10 cellular contexts compared by ENCODE assay signal in genomic region chr20:57476073-57476526, GRCh38. TPM values are rescaled to one million over a fixed set of nuclear protein-coding genes. Genes with fewer than 3 reads are reported as not detected.
DNase-seq lines count a peak whose midpoint lies in the region; ATAC-seq, FAIRE-seq and TF ChIP-seq lines count a peak whose summit lies in the region.
"Had no signal": no experiment of that assay in that cellular context is flagged by ENCODE, and none has a peak within 500 bp of the region (broad histone marks: within the 10 kb centered on the region; RNA-seq: fewer than 3 reads in every experiment).

No MANE protein-coding gene starts in this region.

- H3K27ac ChIP-seq in mammary epithelial cell (ENCODE audit: insufficient read depth, low read depth, low read length) = no peak overlapping the region
- H3K27ac ChIP-seq: ascending aorta, WERI-Rb-1 had no signal

- ATAC-seq in GM21723 (IDR thresholded peaks at IDR 0.05; ENCODE audit: unreplicated experiment) (peak; percentile 36), memory B cell (ENCODE audit: low read depth) (peak; percentile 62), GM21528 (IDR thresholded peaks at IDR 0.05; ENCODE audit: low FRiP score, unreplicated experiment) (no peak)

- no peaks in the 10 kb centered on the region for H3K79me2 ChIP-seq in mammary epithelial cell (ENCODE audit: insufficient read depth, low read length)

- dilution Hi-C loops in mammary epithelial cell (cut with HindIII; ENCODE audit: low sequenced_read_pairs) = no loop called here

- intact Hi-C loops in mammary epithelial cell (cut with micrococcal nuclease) = no loop called here

- H3K36me3 ChIP-seq in mammary epithelial cell (ENCODE audit: insufficient read depth, low read length) = no peaks in the 10 kb centered on the region
- H3K36me3 ChIP-seq: ascending aorta, WERI-Rb-1 had no signal

- FAIRE-seq in GM18507 (lab: Jason Lieb, UNC) = peak; percentile 78

- H4K20me1 ChIP-seq in mammary epithelial cell (ENCODE audit: insufficient read depth, low read length) = no peaks in the 10 kb centered on the region

- no peak overlapping the region for H3K4me2 ChIP-seq in mammary epithelial cell (ENCODE audit: insufficient read depth, low read depth, low read length)

- no peak for DNase-seq in GM18507 (ENCODE audit: extremely low spot score, insufficient read length, low read depth)
- DNase-seq in NAMALWA (ENCODE audit: low spot score) = peak; percentile 75
- DNase-seq in memory B cell (ENCODE audit: low spot score in 2 of 2) = peak in 1 of 2 donors; percentile 34
- DNase-seq in mammary epithelial cell = no peak
- no peak for DNase-seq in activated CD8-positive, alpha-beta memory T cell treated with anti-CD3 and anti-CD28 coated beads for 24 hours
- no peak for DNase-seq in globus pallidus (ENCODE audit: low spot score)
- DNase-seq: WERI-Rb-1 had no signal

- CTCF ChIA-PET in mammary epithelial cell (lab: Charles Lee; ENCODE audit: low non-redundant PET) = no interaction called here

- no peaks in the 10 kb centered on the region for H3K9me3 ChIP-seq in mammary epithelial cell (replicated peaks; ENCODE audit: insufficient read depth, low read length)
- H3K9me3 ChIP-seq: ascending aorta had no signal

- no peaks in the 10 kb centered on the region for H3K27me3 Mint-ChIP-seq in memory B cell

- no peaks in the 10 kb centered on the region for H3K36me3 Mint-ChIP-seq in memory B cell

- H3K9me3 Mint-ChIP-seq in memory B cell = no peaks in the 10 kb centered on the region

- peak overlapping the region; percentile 68 for H3K4me3 Mint-ChIP-seq in memory B cell

- H3K4me3 ChIP-seq in mammary epithelial cell (replicated peaks in 1 of 3; ENCODE audit: insufficient read depth in 1 of 3, low read depth in 2 of 3, low read length in 3 of 3) = no peak overlapping the region
- H3K4me3 ChIP-seq: ascending aorta had no signal

- no peak overlapping the region for H3K9ac ChIP-seq in mammary epithelial cell (ENCODE audit: insufficient read depth, low read length)

- in situ Hi-C loops in mammary epithelial cell (cut with MboI; ENCODE audit: low sequenced_read_pairs in 2 of 2) = loop anchor here in 1 of 2 donors (25.0 kb wide), 1 partner anchor 389 kb away; no protein-coding TSS in a partner anchor

- H3K27ac Mint-ChIP-seq in memory B cell = peak overlapping the region; percentile 67

- H3K27me3 ChIP-seq in mammary epithelial cell (ENCODE audit: insufficient read depth, low read length) = no peaks in the 10 kb centered on the region
- H3K27me3 ChIP-seq: ascending aorta had no signal

- no peaks in the 10 kb centered on the region for H3K4me1 ChIP-seq in mammary epithelial cell (ENCODE audit: insufficient read depth, low read length)

- BruUV-seq in mammary epithelial cell (replicated peaks; lab: Mats Ljungman, UMichigan) = no TSS peak

- H3K4me1 Mint-ChIP-seq in memory B cell = peaks cover 56% of the 10 kb centered on the region

- no peak overlapping the region for H2AFZ ChIP-seq in mammary epithelial cell (ENCODE audit: low read depth, low read length)

- no peak for TF ChIP-seq CTCF in mammary epithelial cell (conservative IDR thresholded peaks at IDR 0.05 in 1 of 2, IDR thresholded peaks at IDR 0.05 in 1 of 2; ENCODE audit: extremely low read depth in 1 of 2, insufficient read depth in 1 of 2, low read depth in 1 of 2, low read length in 2 of 2)

- WGBS in mammary epithelial cell (ENCODE audit: low coverage, missing lambda C conversion rate) = 75% methylated on average over 6 of the region's 6 CpGs

RNA-seq across cellular contexts. Expression of gene CTCFL, which starts 48.8 kb away (rescaled TPM):
- not detected for total RNA-seq in mammary epithelial cell
- not detected for polyA plus RNA-seq in mammary epithelial cell
- polyA minus RNA-seq in mammary epithelial cell = not detected
- total RNA-seq: ascending aorta had no signal
